Comparison of ENCODE assay signal across 9 cellular contexts in the genomic region with DNA sequence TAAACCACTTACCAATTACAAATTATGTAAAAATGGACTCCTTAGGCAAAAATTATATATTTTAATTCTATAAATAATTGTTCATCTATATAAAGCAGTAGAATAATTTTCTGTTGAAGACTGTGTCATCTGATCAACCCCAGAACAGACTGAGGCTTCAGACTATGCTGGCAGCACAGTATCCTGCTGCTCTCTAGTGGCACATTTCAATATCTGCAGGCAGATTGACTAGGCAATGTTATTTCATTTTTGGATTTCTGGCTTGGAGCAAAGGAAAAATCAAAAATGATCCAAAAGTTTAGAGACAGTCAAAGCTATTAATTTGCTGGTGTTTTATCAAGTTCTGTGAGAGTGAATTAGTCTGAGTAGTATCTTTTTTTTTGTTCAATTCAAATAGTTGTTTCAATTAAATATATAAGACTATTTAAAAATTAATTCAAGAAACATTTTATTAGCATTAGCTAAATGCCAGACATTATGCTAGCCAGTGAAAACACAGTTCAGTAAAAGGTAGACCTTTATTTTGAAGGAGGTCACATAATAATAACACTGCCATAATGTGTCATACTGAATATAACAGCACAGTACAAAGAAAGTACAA. TPM values are rescaled to one million over a fixed set of nuclear protein-coding genes. Genes with fewer than 3 reads are reported as not detected.
DNase-seq lines count a peak whose midpoint lies in the region; ATAC-seq, FAIRE-seq and TF ChIP-seq lines count a peak whose summit lies in the region.
"Had no signal": no experiment of that assay in that cellular context is flagged by ENCODE, and none has a peak within 500 bp of the region (broad histone marks: within the 10 kb centered on the region; RNA-seq: fewer than 3 reads in every experiment).

No MANE protein-coding gene starts in this region.

- no peaks in the 10 kb centered on the region for H3K36me3 Mint-ChIP-seq in activated CD4-positive, alpha-beta memory T cell treated with anti-CD3 and anti-CD28 coated beads for 36 hours
- H3K36me3 Mint-ChIP-seq in activated CD4-positive, alpha-beta memory T cell treated with anti-CD3 and anti-CD28 coated beads, Interleukin-2, amount 10 ng/mL, durations not matched to agents 7 days and 5 days (ENCODE audit: low read depth) = no peaks in the 10 kb centered on the region
- no peaks in the 10 kb centered on the region for H3K36me3 Mint-ChIP-seq in natural killer cell

- H3K27me3 Mint-ChIP-seq in activated CD4-positive, alpha-beta memory T cell treated with anti-CD3 and anti-CD28 coated beads for 36 hours = no peaks in the 10 kb centered on the region
- no peaks in the 10 kb centered on the region for H3K27me3 Mint-ChIP-seq in activated CD4-positive, alpha-beta memory T cell treated with anti-CD3 and anti-CD28 coated beads, Interleukin-2, amount 10 ng/mL, durations not matched to agents 7 days and 5 days
- peaks cover 0 to 2% of the 10 kb centered on the region in 2 donors for H3K27me3 Mint-ChIP-seq in natural killer cell (ENCODE audit: low read depth in 2 of 2)
- H3K27me3 Mint-ChIP-seq: central memory CD8-positive, alpha-beta T cell had no signal

- H3K9me3 Mint-ChIP-seq in activated CD4-positive, alpha-beta memory T cell treated with anti-CD3 and anti-CD28 coated beads for 36 hours = peaks cover 8% of the 10 kb centered on the region
- H3K9me3 Mint-ChIP-seq in activated CD4-positive, alpha-beta memory T cell treated with anti-CD3 and anti-CD28 coated beads, Interleukin-2, amount 10 ng/mL, durations not matched to agents 7 days and 5 days = peaks cover 3% of the 10 kb centered on the region
- no peaks in the 10 kb centered on the region for H3K9me3 Mint-ChIP-seq in natural killer cell

- no peaks in the 10 kb centered on the region for H3K4me1 Mint-ChIP-seq in activated CD4-positive, alpha-beta memory T cell treated with anti-CD3 and anti-CD28 coated beads for 36 hours (ENCODE audit: low read depth)
- no peaks in the 10 kb centered on the region for H3K4me1 Mint-ChIP-seq in activated CD4-positive, alpha-beta memory T cell treated with anti-CD3 and anti-CD28 coated beads, Interleukin-2, amount 10 ng/mL, durations not matched to agents 7 days and 5 days
- no peaks in the 10 kb centered on the region for H3K4me1 Mint-ChIP-seq in natural killer cell
- H3K4me1 Mint-ChIP-seq: central memory CD8-positive, alpha-beta T cell had no signal

- H3K27ac Mint-ChIP-seq in activated CD4-positive, alpha-beta memory T cell treated with anti-CD3 and anti-CD28 coated beads for 36 hours = no peak overlapping the region
- H3K27ac Mint-ChIP-seq in activated CD4-positive, alpha-beta memory T cell treated with anti-CD3 and anti-CD28 coated beads, Interleukin-2, amount 10 ng/mL, durations not matched to agents 7 days and 5 days = no peak overlapping the region
- H3K27ac Mint-ChIP-seq in natural killer cell = no peak overlapping the region

- no peak overlapping the region for H3K4me3 Mint-ChIP-seq in activated CD4-positive, alpha-beta memory T cell treated with anti-CD3 and anti-CD28 coated beads for 36 hours
- H3K4me3 Mint-ChIP-seq in activated CD4-positive, alpha-beta memory T cell treated with anti-CD3 and anti-CD28 coated beads, Interleukin-2, amount 10 ng/mL, durations not matched to agents 7 days and 5 days = no peak overlapping the region
- H3K4me3 Mint-ChIP-seq in natural killer cell = no peak overlapping the region
- H3K4me3 Mint-ChIP-seq: central memory CD8-positive, alpha-beta T cell had no signal

- POLR2A ChIA-PET in activated CD4-positive, alpha-beta memory T cell treated with anti-CD3 and anti-CD28 coated beads for 36 hours (lab: Charles Lee) = no interaction called here
- POLR2A ChIA-PET in activated CD4-positive, alpha-beta memory T cell treated with anti-CD3 and anti-CD28 coated beads, Interleukin-2, amount 10 ng/mL, durations not matched to agents 7 days and 5 days (lab: Charles Lee) = no interaction called here

- TF ChIP-seq CTCF in natural killer cell (IDR thresholded peaks at IDR 0.05) = peak; percentile 96

- FAIRE-seq in HTR-8/SVneo (lab: Jason Lieb, UNC) = no peak
- FAIRE-seq in endometrium (lab: Jason Lieb, UNC) = peak; percentile 86

- intact Hi-C loops in activated CD4-positive, alpha-beta memory T cell treated with anti-CD3 and anti-CD28 coated beads for 36 hours (cut with micrococcal nuclease) = loop anchor here (1.0 to 10.0 kb wide), 4 partner anchors 58 to 1384 kb away; no protein-coding TSS in a partner anchor
- intact Hi-C loops in natural killer cell (cut with micrococcal nuclease) = loop anchor here (1.0 to 2.0 kb wide), 2 partner anchors 58 to 192 kb away; no protein-coding TSS in a partner anchor

- CTCF ChIA-PET in activated CD4-positive, alpha-beta memory T cell treated with anti-CD3 and anti-CD28 coated beads for 36 hours (lab: Charles Lee) = interaction anchor here (0.6 to 2.7 kb wide), 9 partner anchors 13 to 206 kb away, joined by 3 to 11 read pairs (median 3); a partner anchor contains a TSS
- CTCF ChIA-PET in activated CD4-positive, alpha-beta memory T cell treated with anti-CD3 and anti-CD28 coated beads, Interleukin-2, amount 10 ng/mL, durations not matched to agents 7 days and 5 days (lab: Charles Lee) = interaction anchor here (0.7 to 2.7 kb wide), 4 partner anchors 13 to 563 kb away, joined by 3 to 8 read pairs (median 5); no protein-coding TSS in a partner anchor

- peak; percentile 18 for DNase-seq in activated CD4-positive, alpha-beta memory T cell treated with anti-CD3 and anti-CD28 coated beads for 36 hours
- no peak for DNase-seq in activated CD4-positive, alpha-beta memory T cell treated with anti-CD3 and anti-CD28 coated beads, Interleukin-2, amount 10 ng/mL, durations not matched to agents 7 days and 5 days
- DNase-seq in HTR-8/SVneo (ENCODE audit: insufficient read length, low spot score) = peak; percentile 1
- DNase-seq in SK-N-DZ (ENCODE audit: low spot score) = peak; percentile 9
- no peak for DNase-seq in natural killer cell
- DNase-seq in NCI-H2227 treated with DMSO at 0.1 percent for 48 hours (lab: John Stamatoyannopoulos, UW) = no peak

- ATAC-seq in GM21360 (IDR thresholded peaks at IDR 0.05; ENCODE audit: unreplicated experiment) = peak; percentile 92
- ATAC-seq in natural killer cell = peak; percentile 84 to 98 (median 97)

RNA-seq across cellular contexts. Expression of a gene that starts 21.3 kb away (rescaled TPM):
- not detected for total RNA-seq in activated CD4-positive, alpha-beta memory T cell treated with anti-CD3 and anti-CD28 coated beads for 36 hours
- total RNA-seq in activated CD4-positive, alpha-beta memory T cell treated with anti-CD3 and anti-CD28 coated beads, Interleukin-2, amount 10 ng/mL, durations not matched to agents 7 days and 5 days = not detected
- not detected in 2 replicates for polyA plus RNA-seq in SK-N-DZ (2014; cell fraction: cytosol; rRNA removed)
- not detected in 2 replicates for polyA plus RNA-seq in SK-N-DZ (2014; cell fraction: nucleus; rRNA removed)
- not detected for total RNA-seq in natural killer cell

RNA-seq across cellular contexts. Expression of a gene that starts 49.6 kb away (rescaled TPM):
- not detected for total RNA-seq in activated CD4-positive, alpha-beta memory T cell treated with anti-CD3 and anti-CD28 coated beads for 36 hours
- not detected for total RNA-seq in activated CD4-positive, alpha-beta memory T cell treated with anti-CD3 and anti-CD28 coated beads, Interleukin-2, amount 10 ng/mL, durations not matched to agents 7 days and 5 days
- polyA plus RNA-seq in SK-N-DZ (2014; cell fraction: cytosol; rRNA removed) = not detected in 2 replicates
- polyA plus RNA-seq in SK-N-DZ (2014; cell fraction: nucleus; rRNA removed) = not detected in 2 replicates
- total RNA-seq in natural killer cell = not detected

Comparison
In these comparisons a context has a peak if more than half of its experiments do, and no peak if none do; other contexts are left out.
1. DNase-seq: peak in activated CD4-positive, alpha-beta memory T cell treated with anti-CD3 and anti-CD28 coated beads for 36 hours (single experiment), HTR-8/SVneo (single experiment) and SK-N-DZ (single experiment); none in activated CD4-positive, alpha-beta memory T cell treated with anti-CD3 and anti-CD28 coated beads, Interleukin-2, amount 10 ng/mL, durations not matched to agents 7 days and 5 days (single experiment), natural killer cell (single experiment) and NCI-H2227 treated with DMSO at 0.1 percent for 48 hours (single experiment).